8 cellular contexts compared by ENCODE assay signal in the genomic region with DNA sequence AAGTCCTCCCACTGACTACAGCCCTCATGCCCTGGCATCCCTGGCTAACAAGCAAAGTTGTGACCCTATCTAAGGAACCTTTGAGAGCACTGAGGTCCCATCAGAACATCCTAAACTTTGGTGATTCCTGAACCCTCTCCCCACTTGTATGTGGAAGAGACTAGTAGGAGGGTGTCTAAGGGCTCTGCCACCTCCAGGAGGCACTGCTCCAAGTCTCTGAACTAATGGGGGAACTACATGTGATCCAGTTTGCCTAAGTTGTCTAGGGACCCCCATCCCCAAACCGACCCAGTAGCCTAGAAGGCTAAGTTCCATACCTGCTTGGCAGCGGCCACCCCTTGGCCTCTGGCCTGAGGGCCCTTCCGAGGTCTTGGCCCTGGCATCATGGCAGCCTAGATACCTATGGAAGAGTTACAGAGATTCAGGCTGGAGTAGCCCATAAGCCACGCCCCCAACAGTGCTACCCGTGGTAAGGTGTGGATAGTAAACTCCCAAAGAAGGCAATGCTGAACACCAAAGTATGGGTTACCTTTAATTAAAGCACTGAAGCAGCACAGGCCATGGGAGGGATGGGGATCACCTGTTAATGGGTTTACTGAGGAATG. TPM values are rescaled to one million over a fixed set of nuclear protein-coding genes. Genes with fewer than 3 reads are reported as not detected.
DNase-seq lines count a peak whose midpoint lies in the region; ATAC-seq and TF ChIP-seq lines count a peak whose summit lies in the region.

No MANE protein-coding gene starts in this region.

- peaks cover 45 to 52% (median 49%) of the 10 kb centered on the region in 11 experiments for H3K36me3 ChIP-seq in BLaER1 treated with 17β-estradiol and CSF1 and Interleukin-3, amounts not matched to agents 10 nM and 100 nM
- H3K36me3 ChIP-seq in IMR-90 (ENCODE audit: control insufficient read depth, insufficient read depth, low read length) (peaks cover 36% of the 10 kb centered on the region), breast epithelium (peaks cover 4% of the 10 kb centered on the region)

- H3K56ac ChIP-seq in IMR-90 (ENCODE audit: extremely low read depth, insufficient read depth, low read length) = 0 out of 2 replicates have a peak overlapping the region, but pooled peaks have one; percentile 11

- intact Hi-C loops in IMR-90 (cut with micrococcal nuclease) (no loop called here), breast epithelium (cut with DNase I; ENCODE audit: low total_unique reads) (loop anchor here (10.0 kb wide), 1 partner anchor 1550 kb away; no protein-coding TSS in a partner anchor), natural killer cell (cut with micrococcal nuclease) (no loop called here), Right ventricle myocardium superior (cut with DNase I) (no loop called here)

- H3K4ac ChIP-seq in IMR-90 (ENCODE audit: low read depth, low read length) = peak overlapping the region; percentile 46; the same call in 1 of the 2 replicates

- H3K4me3 Mint-ChIP-seq in natural killer cell = peak overlapping the region; percentile 68

- H4K20me1 ChIP-seq in BLaER1 treated with 17β-estradiol and CSF1 and Interleukin-3, amounts not matched to agents 10 nM and 100 nM = peaks cover 0 to 49% (median 28%) of the 10 kb centered on the region in 11 experiments; a peak in 16 of 22 replicates
- peaks cover 12% of the 10 kb centered on the region; the same call in 1 of the 2 replicates for H4K20me1 ChIP-seq in IMR-90 (ENCODE audit: insufficient read depth, low read length)

- peaks cover 15 to 39% of the 10 kb centered on the region in 2 donors for H3K4me1 Mint-ChIP-seq in natural killer cell

- no TSS peak for BruUV-seq in IMR-90 (replicated peaks; lab: Mats Ljungman, UMichigan)

- H3K9ac ChIP-seq in BLaER1 treated with 17β-estradiol and CSF1 and Interleukin-3, amounts not matched to agents 10 nM and 100 nM = peak overlapping the region in 10 of 11 experiments; percentile 92 to 99 (median 97); a peak in 16 of 22 replicates
- no peak overlapping the region; the same call in 1 of the 2 replicates for H3K9ac ChIP-seq in IMR-90 (ENCODE audit: low read depth, low read length)

- no peak overlapping the region for H2BK15ac ChIP-seq in IMR-90 (ENCODE audit: low read depth, low read length)

- no peak for TF ChIP-seq RAD21 in IMR-90 (IDR thresholded peaks at IDR 0.05; ENCODE audit: low read length)

- DNase-seq in IMR-90 (no peak), breast epithelium (ENCODE audit: low spot score in 2 of 2) (no peak), natural killer cell (no peak), T-helper 9 cell (no peak), pons (ENCODE audit: low spot score) (no peak), Right ventricle myocardium superior (no peak)

- 96% methylated on average over 4 of the region's 5 CpGs; no CpG with 5 or more reads in 1 of the 2 experiments for WGBS in IMR-90 (ENCODE audit: extremely low coverage in 2 of 2, insufficient read length in 1 of 2), 2 experiments

- H3K18ac ChIP-seq in IMR-90 (ENCODE audit: low read depth, low read length) = no peak overlapping the region

- no peak overlapping the region for H2BK5ac ChIP-seq in IMR-90 (ENCODE audit: low read depth, low read length, poor library complexity, severe bottlenecking)

- peaks cover 0 to 18% (median 10%) of the 10 kb centered on the region in 11 experiments; a peak in 12 of 22 replicates for H3K27me3 ChIP-seq in BLaER1 treated with 17β-estradiol and CSF1 and Interleukin-3, amounts not matched to agents 10 nM and 100 nM
- H3K27me3 ChIP-seq in IMR-90 (ENCODE audit: control insufficient read depth, insufficient read depth, low read length) = no peaks in the 10 kb centered on the region
- no peaks in the 10 kb centered on the region for H3K27me3 ChIP-seq in breast epithelium

- no peaks in the 10 kb centered on the region for H3K36me3 Mint-ChIP-seq in natural killer cell

- in situ Hi-C loops in IMR-90 (cut with MboI; ENCODE audit: low sequenced_read_pairs) = no loop called here

- peaks cover 17% of the 10 kb centered on the region for H3K9me1 ChIP-seq in IMR-90 (ENCODE audit: insufficient read depth, low read length)

- CTCF ChIA-PET in IMR-90 (lab: Yijun Ruan, JAX) = interaction anchor here (0.9 kb wide), 1 partner anchor 16 kb away, joined by 3 read pairs; no protein-coding TSS in a partner anchor

- peak overlapping the region in 1 of 2 experiments; percentile 34; a peak in 2 of 4 replicates for H4K8ac ChIP-seq in IMR-90 (ENCODE audit: low read depth in 2 of 2, low read length in 2 of 2)

- peak overlapping the region; percentile 39; the same call in 1 of the 2 replicates for H3K23ac ChIP-seq in IMR-90 (ENCODE audit: low read depth, low read length)

- H3K27ac Mint-ChIP-seq in natural killer cell = peak overlapping the region; percentile 95 to 99

- no peaks in the 10 kb centered on the region for H3K9me3 Mint-ChIP-seq in natural killer cell

- H3K14ac ChIP-seq in IMR-90 (replicated peaks; ENCODE audit: low read depth, low read length) = peak overlapping the region; percentile 54

- TF ChIP-seq CTCF in IMR-90 (conservative IDR thresholded peaks at IDR 0.05; ENCODE audit: low read depth, low read length) (no peak), breast epithelium (IDR thresholded peaks at IDR 0.05) (no peak), natural killer cell (IDR thresholded peaks at IDR 0.05) (no peak)

- dilution Hi-C loops in IMR-90 (cut with HindIII; ENCODE audit: low sequenced_read_pairs, unreplicated experiment) = no loop called here

- peak overlapping the region; percentile 44; the same call in 1 of the 2 replicates for H2AK5ac ChIP-seq in IMR-90 (ENCODE audit: low read depth, low read length)

- H3K4me3 ChIP-seq in BLaER1 treated with 17β-estradiol and CSF1 and Interleukin-3, amounts not matched to agents 10 nM and 100 nM = peak overlapping the region; percentile 78 to 98 (median 90); a peak in 13 of 20 replicates
- H3K4me3 ChIP-seq in IMR-90 (ENCODE audit: insufficient read depth, low read depth, low read length) = no peak overlapping the region
- peak overlapping the region in 2 of 3 donors; percentile 72 to 95 for H3K4me3 ChIP-seq in breast epithelium

- peak overlapping the region in 5 of 11 experiments; percentile 94 to 98 (median 95); a peak in 7 of 22 replicates for H3K27ac ChIP-seq in BLaER1 treated with 17β-estradiol and CSF1 and Interleukin-3, amounts not matched to agents 10 nM and 100 nM
- H3K27ac ChIP-seq in IMR-90 (ENCODE audit: insufficient read depth, low read length) = peak overlapping the region; percentile 6; the same call in 1 of the 2 replicates
- H3K27ac ChIP-seq in breast epithelium = peak overlapping the region in 1 of 2 donors; percentile 91

- H3K27me3 Mint-ChIP-seq in natural killer cell (ENCODE audit: low read depth in 2 of 2) = peaks cover 0 to 4% of the 10 kb centered on the region in 2 donors

- H3K9me3 ChIP-seq in BLaER1 treated with 17β-estradiol and CSF1 and Interleukin-3, amounts not matched to agents 10 nM and 100 nM (replicated peaks in 1 of 11) = no peaks in the 10 kb centered on the region
- H3K9me3 ChIP-seq in IMR-90 (ENCODE audit: control insufficient read depth, insufficient read depth, low read length) = no peaks in the 10 kb centered on the region
- no peaks in the 10 kb centered on the region for H3K9me3 ChIP-seq in breast epithelium

- TF ChIP-seq POLR2A in IMR-90 (IDR thresholded peaks at IDR 0.05; ENCODE audit: low read depth, low read length) = no peak
- TF ChIP-seq POLR2A in breast epithelium (IDR thresholded peaks at IDR 0.05) = no peak

- ATAC-seq in IMR-90 (ENCODE audit: low read depth) (no peak), natural killer cell (no peak), Right ventricle myocardium superior (ENCODE audit: poor library complexity) (no peak), HG03571 (IDR thresholded peaks at IDR 0.05; ENCODE audit: unreplicated experiment) (no peak)

- peak overlapping the region; percentile 82 to 99 (median 90) for H3K4me2 ChIP-seq in BLaER1 treated with 17β-estradiol and CSF1 and Interleukin-3, amounts not matched to agents 10 nM and 100 nM
- 0 out of 2 replicates have a peak overlapping the region, but pooled peaks have one; percentile 5 for H3K4me2 ChIP-seq in IMR-90 (ENCODE audit: low read depth, low read length)

- H2BK120ac ChIP-seq in IMR-90 (ENCODE audit: low read depth, low read length) = no peak overlapping the region

- H2AK9ac ChIP-seq in IMR-90 (replicated peaks; ENCODE audit: low read depth, low read length, poor library complexity) = peak overlapping the region; percentile 1

- H2AFZ ChIP-seq in IMR-90 (replicated peaks; ENCODE audit: low read length, poor library complexity) = no peak overlapping the region

- peaks cover 21 to 51% of the 10 kb centered on the region in 2 experiments for H3K79me1 ChIP-seq in IMR-90 (ENCODE audit: low read depth in 1 of 2, low read length in 2 of 2)

- no peak overlapping the region for H4K91ac ChIP-seq in IMR-90 (ENCODE audit: insufficient read depth, low read depth, low read length)

- POLR2A ChIA-PET in IMR-90 (lab: Charles Lee; ENCODE audit: unreplicated experiment) = no interaction called here

- no peak overlapping the region for H4K5ac ChIP-seq in IMR-90 (ENCODE audit: low read depth, low read length)

- H2BK20ac ChIP-seq in IMR-90 (ENCODE audit: low read depth, low read length) = no peak overlapping the region

- peaks cover 21 to 35% (median 33%) of the 10 kb centered on the region in 10 experiments for H3K4me1 ChIP-seq in BLaER1 treated with 17β-estradiol and CSF1 and Interleukin-3, amounts not matched to agents 10 nM and 100 nM
- H3K4me1 ChIP-seq in IMR-90 (ENCODE audit: control insufficient read depth, insufficient read depth, low read length) = peaks cover 7% of the 10 kb centered on the region
- H3K4me1 ChIP-seq in breast epithelium = peaks cover 7% of the 10 kb centered on the region in 2 donors

RNA-seq across cellular contexts. Expression of gene CC2D1B, which starts 1.7 kb away (rescaled TPM):
- total RNA-seq in IMR-90 (2012; rRNA removed) = 15.6 and 17.2 TPM in 2 replicates
- polyA plus RNA-seq in IMR-90 (2012; rRNA removed) = 16.4 and 16.9 TPM in 2 replicates
- 9.8 and 10.7 TPM in 2 replicates for polyA plus RNA-seq in IMR-90 (2012; cell fraction: cytosol; rRNA removed)
- polyA plus RNA-seq in IMR-90 (2012; cell fraction: nucleus; rRNA removed; ENCODE audit: low replicate concordance) = 39.6 and 49.2 TPM in 2 replicates
- 10 to 100 TPM; 25.2 to 33.1 (median 33.1) TPM for total RNA-seq in breast epithelium
- 10 to 100 TPM; 61.4 to 78.4 (median 68.8) TPM for total RNA-seq in natural killer cell
- 11.7 TPM for total RNA-seq in Right ventricle myocardium superior

RNA-seq across cellular contexts. Expression of gene ORC1, which starts 39.9 kb away (rescaled TPM):
- total RNA-seq in IMR-90 (2012; rRNA removed) (9.7 and 10.6 TPM in 2 replicates), breast epithelium (under 1 TPM; 0.33 to 0.96 (median 0.73) TPM), natural killer cell (1 to 10 TPM; 1.9 to 2.6 (median 2.1) TPM), Right ventricle myocardium superior (0.22 TPM)
- 5.9 and 6.3 TPM in 2 replicates for polyA plus RNA-seq in IMR-90 (2012; rRNA removed)
- polyA plus RNA-seq in IMR-90 (2012; cell fraction: cytosol; rRNA removed) = 1.9 and 2.9 TPM in 2 replicates
- 3.2 and 3.3 TPM in 2 replicates for polyA plus RNA-seq in IMR-90 (2012; cell fraction: nucleus; rRNA removed; ENCODE audit: low replicate concordance)

RNA-seq across cellular contexts. Expression of gene PRPF38A, which starts 40.1 kb away (rescaled TPM):
- total RNA-seq in IMR-90 (2012; rRNA removed) (17.2 and 23.5 TPM in 2 replicates), breast epithelium (10 to 100 TPM; 13.1 to 20.9 (median 19.7) TPM), natural killer cell (10 to 100 TPM; 73.9 to 97.2 (median 95.4) TPM), Right ventricle myocardium superior (18.6 TPM)
- 14.9 and 19.0 TPM in 2 replicates for polyA plus RNA-seq in IMR-90 (2012; rRNA removed)
- polyA plus RNA-seq in IMR-90 (2012; cell fraction: cytosol; rRNA removed) = 7.7 and 16.6 TPM in 2 replicates
- 10.3 and 43.7 TPM in 2 replicates for polyA plus RNA-seq in IMR-90 (2012; cell fraction: nucleus; rRNA removed; ENCODE audit: low replicate concordance)
